In genomic region chr5:176185133-176185733, GRCh38 we compare ENCODE assay signal across 23 cellular contexts. TPM values are rescaled to one million over a fixed set of nuclear protein-coding genes. Genes with fewer than 3 reads are reported as not detected.
A peak's percentile ranks its signal among the peaks of the same experiment; 100 is the strongest.
DNase-seq lines count a peak whose midpoint lies in the region; ATAC-seq, FAIRE-seq and TF ChIP-seq lines count a peak whose summit lies in the region.
"Had no signal": no experiment of that assay in that cellular context is flagged by ENCODE, and none has a peak within 500 bp of the region (broad histone marks: within the 10 kb centered on the region; RNA-seq: fewer than 3 reads in every experiment).

No MANE protein-coding gene starts in this region.

- no peak for TF ChIP-seq CTCF in HFF-Myc (IDR thresholded peaks at IDR 0.05; ENCODE audit: low read depth, low read length, missing control alignments)
- no peak for TF ChIP-seq CTCF in bronchial epithelial cell (IDR thresholded peaks at IDR 0.05; ENCODE audit: insufficient read depth, low read length, severe bottlenecking)
- TF ChIP-seq CTCF in pancreas (IDR thresholded peaks at IDR 0.05), result no peak

- intact Hi-C loops in pancreas (cut with DNase I), result no loop called here

- FAIRE-seq in bronchial epithelial cell (lab: Jason Lieb, UNC) (peak; percentile 64), pancreas (lab: Jason Lieb, UNC) (no peak)
- FAIRE-seq: GM12878 had no signal

- DNase-seq in AML-193 (lab: John Stamatoyannopoulos, UW), result peak; percentile 66 to 73
- peak; percentile 29 for DNase-seq in HFF-Myc (ENCODE audit: extremely low read depth, low read depth)
- DNase-seq in NCI-H69 (lab: John Stamatoyannopoulos, UW), result peak; percentile 96
- peak; percentile 18 for DNase-seq in bronchial epithelial cell (ENCODE audit: low read depth)
- no peak for DNase-seq in pancreas
- DNase-seq in HuH-7 (ENCODE audit: low spot score), result no peak
- DNase-seq in islet precursor cell, result no peak
- no peak for DNase-seq in stimulated activated naive CD8-positive, alpha-beta T cell treated with anti-CD3 and anti-CD28 coated beads, Interleukin-15, Interleukin-2, amounts not matched to agents 100 U/mL and 50 U/mL, for 24 hours
- DNase-seq: activated CD4-positive, alpha-beta T cell treated with anti-CD3 and anti-CD28 coated beads, Interleukin-2, amount 10 ng/mL, durations not matched to agents 7 days and 5 days; activated naive CD4-positive, alpha-beta T cell treated with Interleukin-2 at 50 U/mL for 16 hours; anterior cingulate cortex; COR-L47; effector memory CD4-positive, alpha-beta T cell; GF-D8; naive thymus-derived CD4-positive, alpha-beta T cell; NCI-H187 treated with DMSO at 0.1 percent for 48 hours; NCI-H524; sigmoid colon; uterus had no signal

- H3K27ac ChIP-seq in pancreas, result no peak overlapping the region
- H3K27ac ChIP-seq: parathyroid adenoma, sigmoid colon, uterus had no signal

- H3K36me3 ChIP-seq in bronchial epithelial cell (ENCODE audit: control insufficient read depth, insufficient read depth, low read length) (no peaks in the 10 kb centered on the region), pancreas (no peaks in the 10 kb centered on the region)
- H3K36me3 ChIP-seq: sigmoid colon, uterus had no signal

- H3K4me3 ChIP-seq in HFF-Myc (replicated peaks; ENCODE audit: low read depth, low read length) (no peak overlapping the region), bronchial epithelial cell (ENCODE audit: low read depth, low read length) (no peak overlapping the region), pancreas (no peak overlapping the region)
- H3K4me3 ChIP-seq: GM12878, lung, sigmoid colon, uterus had no signal

- H3K4me1 ChIP-seq in pancreas, result no peaks in the 10 kb centered on the region
- H3K4me1 ChIP-seq: parathyroid adenoma, sigmoid colon, uterus had no signal

- 76 to 83% methylated on average over 9 of the region's 9 CpGs for WGBS in pancreas, 2 donors

- H3K27me3 ChIP-seq in bronchial epithelial cell (ENCODE audit: control insufficient read depth, insufficient read depth, low read length) (no peaks in the 10 kb centered on the region), pancreas (no peaks in the 10 kb centered on the region)
- H3K27me3 ChIP-seq: uterus had no signal

- ATAC-seq in pancreas, result no peak
- no peak for ATAC-seq in stimulated activated naive CD8-positive, alpha-beta T cell treated with anti-CD3 and anti-CD28 coated beads, Interleukin-15, Interleukin-2, amounts not matched to agents 100 U/mL and 50 U/mL, for 24 hours
- ATAC-seq: GM12878; HCT116; naive thymus-derived CD4-positive, alpha-beta T cell had no signal

- H3K9me3 ChIP-seq in pancreas, result no peaks in the 10 kb centered on the region
- H3K9me3 ChIP-seq: sigmoid colon, uterus had no signal

RNA-seq across cellular contexts. Expression of gene SIMC1, which starts 53.0 kb away (rescaled TPM):
- total RNA-seq in bronchial epithelial cell (1.3 and 2.4 TPM in 2 replicates), pancreas (10 to 100 TPM in 2 of 6 donors, 1 to 10 TPM in 4; 7.3 to 15.3 (median 8.7) TPM)
- 1 to 10 TPM; 5.3 to 7.0 TPM for polyA plus RNA-seq in pancreas

Comparison
In these comparisons a context has a peak if more than half of its experiments do, and no peak if none do; other contexts are left out.
1. DNase-seq: peak in AML-193 (2 of 2), HFF-Myc (single experiment), NCI-H69 (single experiment) and bronchial epithelial cell (single experiment); none in pancreas (0 of 6), HuH-7 (single experiment), islet precursor cell (single experiment) and stimulated activated naive CD8-positive, alpha-beta T cell treated with anti-CD3 and anti-CD28 coated beads, Interleukin-15, Interleukin-2, amounts not matched to agents 100 U/mL and 50 U/mL, for 24 hours (single experiment).